1 cellular context compared by ENCODE assay signal in the genomic region with DNA sequence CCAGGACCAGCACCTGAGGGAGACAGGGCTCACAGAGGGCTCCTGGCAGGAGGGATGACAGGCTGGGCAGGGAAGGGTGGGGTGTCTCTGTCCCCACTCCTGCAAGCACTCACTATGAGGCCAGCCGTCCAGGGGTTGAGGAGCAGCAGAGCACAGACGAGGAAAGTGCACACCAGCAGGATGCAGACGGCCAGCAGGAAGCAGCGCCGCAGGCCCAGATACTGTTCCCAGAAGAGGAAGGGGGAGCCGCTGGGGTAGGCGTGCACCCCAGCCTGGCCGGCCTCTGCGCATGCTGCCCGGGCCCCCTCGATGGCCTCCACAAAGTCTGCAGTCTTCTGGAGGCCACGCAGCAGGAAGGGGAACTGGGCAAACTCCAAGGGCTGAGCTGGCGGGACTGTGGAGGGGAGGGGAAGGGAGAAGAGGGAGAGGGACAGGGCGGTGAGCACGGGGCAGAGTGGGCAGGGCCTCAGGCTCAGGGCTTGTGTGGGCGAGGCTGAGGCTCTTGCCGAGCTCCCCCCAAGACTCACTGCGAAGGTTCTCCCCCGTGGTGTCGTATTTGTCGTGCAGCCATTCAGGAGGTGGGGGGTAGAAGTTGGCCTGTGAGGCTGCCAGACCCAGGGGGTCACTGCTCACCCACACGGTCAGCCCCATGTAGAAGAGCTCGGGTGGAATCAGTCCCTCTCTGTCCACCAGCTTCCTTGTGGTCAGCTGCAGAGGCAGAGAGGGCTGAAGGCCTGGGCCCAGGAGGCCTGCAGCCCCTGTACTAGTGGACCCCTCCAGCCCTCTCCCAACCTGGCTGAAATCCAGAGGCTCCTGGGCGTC.
TF ChIP-seq lines count a peak whose summit lies in the region.

No MANE protein-coding gene starts in this region.

TF ChIP-seq in HepG2, 621 proteins besides CTCF, POLR2A, EP300 and RAD21 (continued from another document and continues in another):
- TF ChIP-seq TP53 (CRISPR knock-in tag; conservative IDR thresholded peaks at IDR 0.05) (no peak), POLR2AphosphoS2 (IDR thresholded peaks at IDR 0.05; ENCODE audit: low read depth, low read length) (no peak), DPF2 (CRISPR knock-in tag; IDR thresholded peaks at IDR 0.05; ENCODE audit: borderline replicate concordance, low read depth) (peak; percentile 36; the same call in 1 of the 2 replicates), FOXK1 (CRISPR knock-in tag; IDR thresholded peaks at IDR 0.05; ENCODE audit: borderline replicate concordance, low read depth) (no peak; the same call in 1 of the 2 replicates), DNMT1 (CRISPR knock-in tag; IDR thresholded peaks at IDR 0.05) (no peak), FIP1L1 (IDR thresholded peaks at IDR 0.05; ENCODE audit: borderline replicate concordance, insufficient read depth, low read depth, low read length) (no peak), ZNF7 (CRISPR knock-in tag; IDR thresholded peaks at IDR 0.05) (no peak), GPN1 (CRISPR knock-in tag; IDR thresholded peaks at IDR 0.05; ENCODE audit: borderline replicate concordance) (no peak), ZNF441 (CRISPR knock-in tag; IDR thresholded peaks at IDR 0.05; ENCODE audit: borderline replicate concordance) (0 out of 2 replicates have a peak, but pooled peaks have one; percentile 29), ISX (CRISPR knock-in tag; conservative IDR thresholded peaks at IDR 0.05) (no peak), CHD2 (IDR thresholded peaks at IDR 0.05; ENCODE audit: low read depth, low read length) (no peak), RXRB (CRISPR knock-in tag; IDR thresholded peaks at IDR 0.05; ENCODE audit: borderline replicate concordance) (peak; percentile 68; the same call in 1 of the 2 replicates), ZNF232 (CRISPR knock-in tag; IDR thresholded peaks at IDR 0.05; ENCODE audit: borderline replicate concordance) (peak; percentile 63; the same call in 1 of the 2 replicates), GATAD2A (CRISPR knock-in tag; IDR thresholded peaks at IDR 0.05) (peak; percentile 66), ZFYVE20 (CRISPR knock-in tag; IDR thresholded peaks at IDR 0.05; ENCODE audit: borderline replicate concordance, low read depth) (no peak), FOXP1 (IDR thresholded peaks at IDR 0.05) (no peak), FOXP1 (CRISPR knock-in tag; IDR thresholded peaks at IDR 0.05) (no peak), ZNF407 (CRISPR knock-in tag; IDR thresholded peaks at IDR 0.05; ENCODE audit: not compliant biosample characterization) (no peak), PRPF4 (IDR thresholded peaks at IDR 0.05; ENCODE audit: low read depth, low read length, poor library complexity, severe bottlenecking) (no peak), PRDM10 (CRISPR knock-in tag; IDR thresholded peaks at IDR 0.05; ENCODE audit: low read depth) (no peak), DRAP1 (CRISPR knock-in tag; IDR thresholded peaks at IDR 0.05) (peak; percentile 77), IKZF1 (IDR thresholded peaks at IDR 0.05) (no peak), NFIB (CRISPR knock-in tag; IDR thresholded peaks at IDR 0.05; ENCODE audit: borderline replicate concordance) (no peak), MAFK (conservative IDR thresholded peaks at IDR 0.05 in 1 of 2, IDR thresholded peaks at IDR 0.05 in 1 of 2; ENCODE audit: low read length in 2 of 2) (no peak), GABPB1 (CRISPR knock-in tag; IDR thresholded peaks at IDR 0.05) (peak; percentile 69; the same call in 1 of the 2 replicates), ZNF256 (CRISPR knock-in tag; conservative IDR thresholded peaks at IDR 0.05) (no peak; the same call in 1 of the 2 replicates), ZNF841 (CRISPR knock-in tag; IDR thresholded peaks at IDR 0.05; ENCODE audit: borderline replicate concordance) (no peak), ATF2 (CRISPR knock-in tag; IDR thresholded peaks at IDR 0.05) (0 out of 2 replicates have a peak, but pooled peaks have one; percentile 34), NCOA1 (CRISPR knock-in tag; IDR thresholded peaks at IDR 0.05) (no peak)
- TF ChIP-seq, protein P1, sequence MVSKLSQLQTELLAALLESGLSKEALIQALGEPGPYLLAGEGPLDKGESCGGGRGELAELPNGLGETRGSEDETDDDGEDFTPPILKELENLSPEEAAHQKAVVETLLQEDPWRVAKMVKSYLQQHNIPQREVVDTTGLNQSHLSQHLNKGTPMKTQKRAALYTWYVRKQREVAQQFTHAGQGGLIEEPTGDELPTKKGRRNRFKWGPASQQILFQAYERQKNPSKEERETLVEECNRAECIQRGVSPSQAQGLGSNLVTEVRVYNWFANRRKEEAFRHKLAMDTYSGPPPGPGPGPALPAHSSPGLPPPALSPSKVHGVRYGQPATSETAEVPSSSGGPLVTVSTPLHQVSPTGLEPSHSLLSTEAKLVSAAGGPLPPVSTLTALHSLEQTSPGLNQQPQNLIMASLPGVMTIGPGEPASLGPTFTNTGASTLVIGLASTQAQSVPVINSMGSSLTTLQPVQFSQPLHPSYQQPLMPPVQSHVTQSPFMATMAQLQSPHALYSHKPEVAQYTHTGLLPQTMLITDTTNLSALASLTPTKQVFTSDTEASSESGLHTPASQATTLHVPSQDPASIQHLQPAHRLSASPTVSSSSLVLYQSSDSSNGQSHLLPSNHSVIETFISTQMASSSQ (IDR thresholded peaks at IDR 0.05; ENCODE audit: low read depth), result peak; percentile 28; the same call in 1 of the 2 replicates
- TF ChIP-seq, protein P1 (CRISPR knock-in tag; IDR thresholded peaks at IDR 0.05; ENCODE audit: borderline replicate concordance), result no peak; the same call in 1 of the 2 replicates
- TF ChIP-seq, protein P2, sequence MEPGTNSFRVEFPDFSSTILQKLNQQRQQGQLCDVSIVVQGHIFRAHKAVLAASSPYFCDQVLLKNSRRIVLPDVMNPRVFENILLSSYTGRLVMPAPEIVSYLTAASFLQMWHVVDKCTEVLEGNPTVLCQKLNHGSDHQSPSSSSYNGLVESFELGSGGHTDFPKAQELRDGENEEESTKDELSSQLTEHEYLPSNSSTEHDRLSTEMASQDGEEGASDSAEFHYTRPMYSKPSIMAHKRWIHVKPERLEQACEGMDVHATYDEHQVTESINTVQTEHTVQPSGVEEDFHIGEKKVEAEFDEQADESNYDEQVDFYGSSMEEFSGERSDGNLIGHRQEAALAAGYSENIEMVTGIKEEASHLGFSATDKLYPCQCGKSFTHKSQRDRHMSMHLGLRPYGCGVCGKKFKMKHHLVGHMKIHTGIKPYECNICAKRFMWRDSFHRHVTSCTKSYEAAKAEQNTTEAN (CRISPR knock-in tag; conservative IDR thresholded peaks at IDR 0.05), result no peak
